In the genomic region with DNA sequence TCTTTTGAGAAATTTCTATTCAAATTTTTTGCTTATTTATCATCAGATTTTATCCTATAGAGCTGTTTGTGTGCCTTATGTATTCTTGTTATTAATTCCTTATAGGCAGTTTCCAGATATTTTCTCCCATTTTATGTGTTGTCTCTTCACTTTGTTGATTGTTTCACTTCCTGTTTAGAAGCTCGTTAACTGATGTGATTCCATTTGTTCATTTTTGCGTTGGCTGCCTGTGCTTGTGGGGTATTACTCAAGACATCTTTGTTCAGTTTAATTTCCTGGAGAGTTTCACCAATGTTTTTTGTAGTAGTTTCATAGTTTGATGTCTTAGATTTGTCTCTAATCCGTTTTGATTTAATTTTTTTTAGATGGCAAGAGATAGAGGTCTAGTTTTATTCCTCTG, we compare ENCODE assay signal across 1 cellular context.
TF ChIP-seq lines count a peak whose summit lies in the region.

No MANE protein-coding gene starts in this region.

TF ChIP-seq in WTC11, 78 proteins besides CTCF, POLR2A, EP300 and RAD21 (continued from another document):
- TF ChIP-seq, protein P1, sequence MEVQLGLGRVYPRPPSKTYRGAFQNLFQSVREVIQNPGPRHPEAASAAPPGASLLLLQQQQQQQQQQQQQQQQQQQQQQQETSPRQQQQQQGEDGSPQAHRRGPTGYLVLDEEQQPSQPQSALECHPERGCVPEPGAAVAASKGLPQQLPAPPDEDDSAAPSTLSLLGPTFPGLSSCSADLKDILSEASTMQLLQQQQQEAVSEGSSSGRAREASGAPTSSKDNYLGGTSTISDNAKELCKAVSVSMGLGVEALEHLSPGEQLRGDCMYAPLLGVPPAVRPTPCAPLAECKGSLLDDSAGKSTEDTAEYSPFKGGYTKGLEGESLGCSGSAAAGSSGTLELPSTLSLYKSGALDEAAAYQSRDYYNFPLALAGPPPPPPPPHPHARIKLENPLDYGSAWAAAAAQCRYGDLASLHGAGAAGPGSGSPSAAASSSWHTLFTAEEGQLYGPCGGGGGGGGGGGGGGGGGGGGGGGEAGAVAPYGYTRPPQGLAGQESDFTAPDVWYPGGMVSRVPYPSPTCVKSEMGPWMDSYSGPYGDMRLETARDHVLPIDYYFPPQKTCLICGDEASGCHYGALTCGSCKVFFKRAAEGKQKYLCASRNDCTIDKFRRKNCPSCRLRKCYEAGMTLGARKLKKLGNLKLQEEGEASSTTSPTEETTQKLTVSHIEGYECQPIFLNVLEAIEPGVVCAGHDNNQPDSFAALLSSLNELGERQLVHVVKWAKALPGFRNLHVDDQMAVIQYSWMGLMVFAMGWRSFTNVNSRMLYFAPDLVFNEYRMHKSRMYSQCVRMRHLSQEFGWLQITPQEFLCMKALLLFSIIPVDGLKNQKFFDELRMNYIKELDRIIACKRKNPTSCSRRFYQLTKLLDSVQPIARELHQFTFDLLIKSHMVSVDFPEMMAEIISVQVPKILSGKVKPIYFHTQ (CRISPR knock-in tag; IDR thresholded peaks at IDR 0.05) = no peak
- TF ChIP-seq TEAD1 (CRISPR knock-in tag; IDR thresholded peaks at IDR 0.05) (no peak), GTF2I (CRISPR knock-in tag; conservative IDR thresholded peaks at IDR 0.05) (no peak), SMAD4 (CRISPR knock-in tag; IDR thresholded peaks at IDR 0.05) (no peak), ZNF138 (CRISPR knock-in tag; conservative IDR thresholded peaks at IDR 0.05) (no peak), ATF1 (CRISPR knock-in tag; IDR thresholded peaks at IDR 0.05) (no peak), ZBTB21 (CRISPR knock-in tag; IDR thresholded peaks at IDR 0.05; ENCODE audit: borderline replicate concordance) (no peak)
- TF ChIP-seq, protein P2, sequence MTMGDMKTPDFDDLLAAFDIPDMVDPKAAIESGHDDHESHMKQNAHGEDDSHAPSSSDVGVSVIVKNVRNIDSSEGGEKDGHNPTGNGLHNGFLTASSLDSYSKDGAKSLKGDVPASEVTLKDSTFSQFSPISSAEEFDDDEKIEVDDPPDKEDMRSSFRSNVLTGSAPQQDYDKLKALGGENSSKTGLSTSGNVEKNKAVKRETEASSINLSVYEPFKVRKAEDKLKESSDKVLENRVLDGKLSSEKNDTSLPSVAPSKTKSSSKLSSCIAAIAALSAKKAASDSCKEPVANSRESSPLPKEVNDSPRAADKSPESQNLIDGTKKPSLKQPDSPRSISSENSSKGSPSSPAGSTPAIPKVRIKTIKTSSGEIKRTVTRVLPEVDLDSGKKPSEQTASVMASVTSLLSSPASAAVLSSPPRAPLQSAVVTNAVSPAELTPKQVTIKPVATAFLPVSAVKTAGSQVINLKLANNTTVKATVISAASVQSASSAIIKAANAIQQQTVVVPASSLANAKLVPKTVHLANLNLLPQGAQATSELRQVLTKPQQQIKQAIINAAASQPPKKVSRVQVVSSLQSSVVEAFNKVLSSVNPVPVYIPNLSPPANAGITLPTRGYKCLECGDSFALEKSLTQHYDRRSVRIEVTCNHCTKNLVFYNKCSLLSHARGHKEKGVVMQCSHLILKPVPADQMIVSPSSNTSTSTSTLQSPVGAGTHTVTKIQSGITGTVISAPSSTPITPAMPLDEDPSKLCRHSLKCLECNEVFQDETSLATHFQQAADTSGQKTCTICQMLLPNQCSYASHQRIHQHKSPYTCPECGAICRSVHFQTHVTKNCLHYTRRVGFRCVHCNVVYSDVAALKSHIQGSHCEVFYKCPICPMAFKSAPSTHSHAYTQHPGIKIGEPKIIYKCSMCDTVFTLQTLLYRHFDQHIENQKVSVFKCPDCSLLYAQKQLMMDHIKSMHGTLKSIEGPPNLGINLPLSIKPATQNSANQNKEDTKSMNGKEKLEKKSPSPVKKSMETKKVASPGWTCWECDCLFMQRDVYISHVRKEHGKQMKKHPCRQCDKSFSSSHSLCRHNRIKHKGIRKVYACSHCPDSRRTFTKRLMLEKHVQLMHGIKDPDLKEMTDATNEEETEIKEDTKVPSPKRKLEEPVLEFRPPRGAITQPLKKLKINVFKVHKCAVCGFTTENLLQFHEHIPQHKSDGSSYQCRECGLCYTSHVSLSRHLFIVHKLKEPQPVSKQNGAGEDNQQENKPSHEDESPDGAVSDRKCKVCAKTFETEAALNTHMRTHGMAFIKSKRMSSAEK (CRISPR knock-in tag; IDR thresholded peaks at IDR 0.05; ENCODE audit: borderline replicate concordance) = no peak
- TF ChIP-seq, protein P3, sequence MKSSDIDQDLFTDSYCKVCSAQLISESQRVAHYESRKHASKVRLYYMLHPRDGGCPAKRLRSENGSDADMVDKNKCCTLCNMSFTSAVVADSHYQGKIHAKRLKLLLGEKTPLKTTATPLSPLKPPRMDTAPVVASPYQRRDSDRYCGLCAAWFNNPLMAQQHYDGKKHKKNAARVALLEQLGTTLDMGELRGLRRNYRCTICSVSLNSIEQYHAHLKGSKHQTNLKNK (CRISPR knock-in tag; IDR thresholded peaks at IDR 0.05) = no peak
- TF ChIP-seq, protein P4, sequence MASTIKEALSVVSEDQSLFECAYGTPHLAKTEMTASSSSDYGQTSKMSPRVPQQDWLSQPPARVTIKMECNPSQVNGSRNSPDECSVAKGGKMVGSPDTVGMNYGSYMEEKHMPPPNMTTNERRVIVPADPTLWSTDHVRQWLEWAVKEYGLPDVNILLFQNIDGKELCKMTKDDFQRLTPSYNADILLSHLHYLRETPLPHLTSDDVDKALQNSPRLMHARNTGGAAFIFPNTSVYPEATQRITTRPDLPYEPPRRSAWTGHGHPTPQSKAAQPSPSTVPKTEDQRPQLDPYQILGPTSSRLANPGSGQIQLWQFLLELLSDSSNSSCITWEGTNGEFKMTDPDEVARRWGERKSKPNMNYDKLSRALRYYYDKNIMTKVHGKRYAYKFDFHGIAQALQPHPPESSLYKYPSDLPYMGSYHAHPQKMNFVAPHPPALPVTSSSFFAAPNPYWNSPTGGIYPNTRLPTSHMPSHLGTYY (CRISPR knock-in tag; IDR thresholded peaks at IDR 0.05) = no peak
- TF ChIP-seq, protein P5, sequence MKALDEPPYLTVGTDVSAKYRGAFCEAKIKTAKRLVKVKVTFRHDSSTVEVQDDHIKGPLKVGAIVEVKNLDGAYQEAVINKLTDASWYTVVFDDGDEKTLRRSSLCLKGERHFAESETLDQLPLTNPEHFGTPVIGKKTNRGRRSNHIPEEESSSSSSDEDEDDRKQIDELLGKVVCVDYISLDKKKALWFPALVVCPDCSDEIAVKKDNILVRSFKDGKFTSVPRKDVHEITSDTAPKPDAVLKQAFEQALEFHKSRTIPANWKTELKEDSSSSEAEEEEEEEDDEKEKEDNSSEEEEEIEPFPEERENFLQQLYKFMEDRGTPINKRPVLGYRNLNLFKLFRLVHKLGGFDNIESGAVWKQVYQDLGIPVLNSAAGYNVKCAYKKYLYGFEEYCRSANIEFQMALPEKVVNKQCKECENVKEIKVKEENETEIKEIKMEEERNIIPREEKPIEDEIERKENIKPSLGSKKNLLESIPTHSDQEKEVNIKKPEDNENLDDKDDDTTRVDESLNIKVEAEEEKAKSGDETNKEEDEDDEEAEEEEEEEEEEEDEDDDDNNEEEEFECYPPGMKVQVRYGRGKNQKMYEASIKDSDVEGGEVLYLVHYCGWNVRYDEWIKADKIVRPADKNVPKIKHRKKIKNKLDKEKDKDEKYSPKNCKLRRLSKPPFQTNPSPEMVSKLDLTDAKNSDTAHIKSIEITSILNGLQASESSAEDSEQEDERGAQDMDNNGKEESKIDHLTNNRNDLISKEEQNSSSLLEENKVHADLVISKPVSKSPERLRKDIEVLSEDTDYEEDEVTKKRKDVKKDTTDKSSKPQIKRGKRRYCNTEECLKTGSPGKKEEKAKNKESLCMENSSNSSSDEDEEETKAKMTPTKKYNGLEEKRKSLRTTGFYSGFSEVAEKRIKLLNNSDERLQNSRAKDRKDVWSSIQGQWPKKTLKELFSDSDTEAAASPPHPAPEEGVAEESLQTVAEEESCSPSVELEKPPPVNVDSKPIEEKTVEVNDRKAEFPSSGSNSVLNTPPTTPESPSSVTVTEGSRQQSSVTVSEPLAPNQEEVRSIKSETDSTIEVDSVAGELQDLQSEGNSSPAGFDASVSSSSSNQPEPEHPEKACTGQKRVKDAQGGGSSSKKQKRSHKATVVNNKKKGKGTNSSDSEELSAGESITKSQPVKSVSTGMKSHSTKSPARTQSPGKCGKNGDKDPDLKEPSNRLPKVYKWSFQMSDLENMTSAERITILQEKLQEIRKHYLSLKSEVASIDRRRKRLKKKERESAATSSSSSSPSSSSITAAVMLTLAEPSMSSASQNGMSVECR (CRISPR knock-in tag; IDR thresholded peaks at IDR 0.05; ENCODE audit: borderline replicate concordance) = no peak
